Comparison of ENCODE assay signal across 12 cellular contexts in the genomic region with DNA sequence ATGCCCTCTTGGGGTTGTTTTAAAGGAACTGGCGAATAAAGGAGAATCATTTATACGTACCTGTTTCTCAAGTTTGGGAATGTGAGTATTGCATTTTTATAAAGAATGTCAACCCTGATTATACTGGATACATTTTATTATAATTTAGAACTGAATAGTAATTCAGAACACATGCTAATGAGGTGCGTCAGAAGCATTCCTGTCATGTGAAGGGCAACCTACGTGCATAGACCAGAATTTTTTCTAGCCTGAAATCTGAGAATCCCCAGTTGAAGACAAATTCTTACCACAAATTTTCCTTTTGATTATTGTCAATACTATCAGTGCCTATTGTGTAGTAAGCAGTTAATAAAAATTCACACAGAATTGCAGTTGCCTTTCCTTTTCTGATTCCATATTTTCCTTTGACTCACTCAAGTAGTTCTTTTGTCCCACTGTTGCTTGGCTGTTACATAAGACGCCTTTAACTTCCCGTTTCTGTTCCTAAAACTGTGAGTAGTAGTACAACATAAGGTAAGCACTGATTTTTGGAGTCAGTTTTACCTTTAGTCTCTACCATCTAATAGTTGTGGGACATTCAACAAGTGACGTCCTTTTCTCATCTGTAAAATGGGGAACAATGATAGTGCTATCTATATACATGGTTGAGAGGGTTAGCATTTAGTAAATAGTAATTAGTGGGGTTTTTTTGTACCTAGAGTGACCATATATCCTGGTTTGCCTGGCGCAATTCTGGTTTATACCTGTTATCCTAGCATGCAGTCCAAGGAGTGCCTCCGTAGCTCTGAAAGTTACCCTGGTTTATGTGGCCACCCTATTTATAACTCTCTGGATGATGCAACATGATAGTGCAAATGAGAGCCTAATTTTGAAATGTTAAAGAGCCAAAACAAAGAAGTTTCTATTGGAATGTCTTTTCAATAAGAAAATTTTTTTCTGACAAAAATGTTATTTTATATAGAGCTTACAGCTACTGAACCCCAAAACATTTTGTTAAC. TPM values are rescaled to one million over a fixed set of nuclear protein-coding genes. Genes with fewer than 3 reads are reported as not detected.
DNase-seq lines count a peak whose midpoint lies in the region; ATAC-seq and TF ChIP-seq lines count a peak whose summit lies in the region.
"Had no signal": no experiment of that assay in that cellular context is flagged by ENCODE, and none has a peak within 500 bp of the region (broad histone marks: within the 10 kb centered on the region; RNA-seq: fewer than 3 reads in every experiment).

No MANE protein-coding gene starts in this region.

- DNase-seq in CD14-positive monocyte (ENCODE audit: low spot score) (no peak), NAMALWA (ENCODE audit: low spot score) (peak; percentile 35), dedifferentiated amniotic fluid mesenchymal stem cell (ENCODE audit: extremely low spot score) (peak; percentile 51), HCEC 1CT (no peak), transverse colon (no peak)
- DNase-seq in naive thymus-derived CD4-positive, alpha-beta T cell = no peak
- DNase-seq in stimulated activated CD4-positive, alpha-beta T cell treated with anti-CD3 and anti-CD28 coated beads, Interleukin-15, amount 100 ng/mL, for 24 hours = no peak
- DNase-seq: MM.1S, natural killer cell, NCI-H446 treated with DMSO at 0.1 percent for 48 hours had no signal

- H3K27me3 ChIP-seq in naive thymus-derived CD4-positive, alpha-beta T cell (ENCODE audit: control insufficient read depth in 2 of 2, insufficient read depth in 2 of 2, low read length in 2 of 2) = no peaks in the 10 kb centered on the region
- no peaks in the 10 kb centered on the region for H3K27me3 ChIP-seq in transverse colon
- H3K27me3 ChIP-seq: breast epithelium had no signal

- H3K4me3 Mint-ChIP-seq in CD14-positive monocyte = peak overlapping the region; percentile 55 to 79
- H3K4me3 Mint-ChIP-seq in naive thymus-derived CD4-positive, alpha-beta T cell = no peak overlapping the region
- H3K4me3 Mint-ChIP-seq: natural killer cell had no signal

- TF ChIP-seq POLR2A in transverse colon (IDR thresholded peaks at IDR 0.05) = no peak

- peaks cover 67% of the 10 kb centered on the region for H3K4me1 Mint-ChIP-seq in CD14-positive monocyte
- peaks cover 35 to 65% (median 50%) of the 10 kb centered on the region in 7 donors for H3K4me1 Mint-ChIP-seq in naive thymus-derived CD4-positive, alpha-beta T cell

- peak overlapping the region; percentile 84 to 93 (median 89) for H3K27ac Mint-ChIP-seq in CD14-positive monocyte
- peak overlapping the region in 1 of 9 donors; percentile 1 for H3K27ac Mint-ChIP-seq in naive thymus-derived CD4-positive, alpha-beta T cell

- no peaks in the 10 kb centered on the region for H3K9me3 ChIP-seq in naive thymus-derived CD4-positive, alpha-beta T cell (ENCODE audit: control insufficient read depth in 2 of 3, low read length in 3 of 3)
- no peaks in the 10 kb centered on the region for H3K9me3 ChIP-seq in transverse colon
- H3K9me3 ChIP-seq: breast epithelium had no signal

- in situ Hi-C loops in transverse colon (cut with MboI; ENCODE audit: low pct_ligation_motif_present in 1 of 4, low pct_unique_long_range_greater_than_20kb in 1 of 4, low sequenced_read_pairs in 3 of 4) = loop anchor here (5.0 to 25.0 kb wide), 6 partner anchors 213 to 453 kb away; a partner anchor contains a TSS

- intact Hi-C loops in CD14-positive monocyte (cut with micrococcal nuclease) (loop anchor here in 1 of 2 donors (10.0 kb wide), 3 partner anchors 75 to 445 kb away; a partner anchor contains a TSS), transverse colon (cut with DNase I; ENCODE audit: low total_unique reads) (loop anchor here (10.0 kb wide), 2 partner anchors 65 to 335 kb away; a partner anchor contains a TSS)
- intact Hi-C loops in naive thymus-derived CD4-positive, alpha-beta T cell (cut with micrococcal nuclease) = no loop called here

- no peak for TF ChIP-seq CTCF in CD14-positive monocyte (IDR thresholded peaks at IDR 0.05)
- TF ChIP-seq CTCF in transverse colon (IDR thresholded peaks at IDR 0.05) = no peak

- peaks cover 14 to 16% of the 10 kb centered on the region in 2 donors for H3K36me3 Mint-ChIP-seq in CD14-positive monocyte
- H3K36me3 Mint-ChIP-seq in naive thymus-derived CD4-positive, alpha-beta T cell = peaks cover 0 to 16% (median 7%) of the 10 kb centered on the region in 5 donors
- H3K36me3 Mint-ChIP-seq: natural killer cell had no signal

- H3K9me3 Mint-ChIP-seq in CD14-positive monocyte = no peaks in the 10 kb centered on the region
- no peaks in the 10 kb centered on the region for H3K9me3 Mint-ChIP-seq in naive thymus-derived CD4-positive, alpha-beta T cell
- H3K9me3 Mint-ChIP-seq: natural killer cell had no signal

- H3K27me3 Mint-ChIP-seq in CD14-positive monocyte (ENCODE audit: low read depth in 3 of 3) = no peaks in the 10 kb centered on the region
- H3K27me3 Mint-ChIP-seq in naive thymus-derived CD4-positive, alpha-beta T cell = no peaks in the 10 kb centered on the region

- H3K36me3 ChIP-seq in naive thymus-derived CD4-positive, alpha-beta T cell (ENCODE audit: control insufficient read depth in 2 of 3, insufficient read depth in 3 of 3, low read length in 3 of 3) = peaks cover 0 to 3% (median 0%) of the 10 kb centered on the region in 3 experiments
- no peaks in the 10 kb centered on the region for H3K36me3 ChIP-seq in transverse colon
- H3K36me3 ChIP-seq: breast epithelium had no signal

- CTCF ChIA-PET in naive thymus-derived CD4-positive, alpha-beta T cell (lab: Charles Lee) = no interaction called here

- POLR2A ChIA-PET in naive thymus-derived CD4-positive, alpha-beta T cell (lab: Charles Lee) = interaction anchor here (0.7 kb wide), 1 partner anchor 18 kb away, joined by 3 read pairs; no protein-coding TSS in a partner anchor

- 70 to 78% methylated on average over 7 to 9 of the region's 9 CpGs for WGBS in transverse colon (ENCODE audit: low coverage in 1 of 2), 2 donors

- no peak for TF ChIP-seq EP300 in transverse colon (IDR thresholded peaks at IDR 0.05; ENCODE audit: low read depth)

- H3K4me1 ChIP-seq in naive thymus-derived CD4-positive, alpha-beta T cell (ENCODE audit: control insufficient read depth in 2 of 2, insufficient read depth in 2 of 2, low read length in 2 of 2) = peaks cover 17 to 21% of the 10 kb centered on the region in 2 donors
- peaks cover 38 to 73% (median 56%) of the 10 kb centered on the region in 4 donors for H3K4me1 ChIP-seq in transverse colon

- no peak overlapping the region for H3K27ac ChIP-seq in naive thymus-derived CD4-positive, alpha-beta T cell (ENCODE audit: low read depth, low read length)
- peak overlapping the region in 1 of 4 donors; percentile 2 for H3K27ac ChIP-seq in transverse colon
- H3K27ac ChIP-seq: breast epithelium had no signal

- H3K4me3 ChIP-seq in naive thymus-derived CD4-positive, alpha-beta T cell (ENCODE audit: low read length) = no peak overlapping the region
- no peak overlapping the region for H3K4me3 ChIP-seq in transverse colon
- H3K4me3 ChIP-seq: breast epithelium had no signal

- ATAC-seq in naive thymus-derived CD4-positive, alpha-beta T cell = peak; percentile 31
- no peak for ATAC-seq in GM18870 (IDR thresholded peaks at IDR 0.05; ENCODE audit: unreplicated experiment)
- ATAC-seq: natural killer cell had no signal

RNA-seq across cellular contexts. Expression of a gene that starts 5.4 kb away (rescaled TPM):
- 10 to 100 TPM; 48.8 to 63.9 TPM for polyA plus RNA-seq in CD14-positive monocyte
- total RNA-seq in naive thymus-derived CD4-positive, alpha-beta T cell = 10 to 100 TPM; 16.6 to 60.1 (median 37.1) TPM
- 10 to 100 TPM; 41.3 to 47.6 TPM for polyA plus RNA-seq in naive thymus-derived CD4-positive, alpha-beta T cell
- 10 to 100 TPM; 31.8 to 71.5 (median 51.3) TPM for total RNA-seq in transverse colon

RNA-seq across cellular contexts. Expression of a gene that starts 44.5 kb away (rescaled TPM):
- 10 to 100 TPM in 1 of 2 donors, 1 to 10 TPM in 1; 8.9 to 11.0 TPM for polyA plus RNA-seq in CD14-positive monocyte
- 10 to 100 TPM; 42.4 to 83.9 (median 70.7) TPM for total RNA-seq in naive thymus-derived CD4-positive, alpha-beta T cell
- polyA plus RNA-seq in naive thymus-derived CD4-positive, alpha-beta T cell = 10 to 100 TPM; 21.4 to 35.2 TPM
- total RNA-seq in transverse colon = 10 to 100 TPM; 32.6 to 72.2 (median 58.7) TPM

Comparison
In these comparisons a context has a peak if more than half of its experiments do, and no peak if none do; other contexts are left out.
1. DNase-seq: peak in NAMALWA (single experiment) and dedifferentiated amniotic fluid mesenchymal stem cell (single experiment); none in CD14-positive monocyte (single experiment), naive thymus-derived CD4-positive, alpha-beta T cell (0 of 9), HCEC 1CT (single experiment), transverse colon (single experiment) and stimulated activated CD4-positive, alpha-beta T cell treated with anti-CD3 and anti-CD28 coated beads, Interleukin-15, amount 100 ng/mL, for 24 hours (single experiment).
2. H3K4me3 Mint-ChIP-seq: peak in CD14-positive monocyte (2 of 2); none in naive thymus-derived CD4-positive, alpha-beta T cell (0 of 10).